In the genomic region with DNA sequence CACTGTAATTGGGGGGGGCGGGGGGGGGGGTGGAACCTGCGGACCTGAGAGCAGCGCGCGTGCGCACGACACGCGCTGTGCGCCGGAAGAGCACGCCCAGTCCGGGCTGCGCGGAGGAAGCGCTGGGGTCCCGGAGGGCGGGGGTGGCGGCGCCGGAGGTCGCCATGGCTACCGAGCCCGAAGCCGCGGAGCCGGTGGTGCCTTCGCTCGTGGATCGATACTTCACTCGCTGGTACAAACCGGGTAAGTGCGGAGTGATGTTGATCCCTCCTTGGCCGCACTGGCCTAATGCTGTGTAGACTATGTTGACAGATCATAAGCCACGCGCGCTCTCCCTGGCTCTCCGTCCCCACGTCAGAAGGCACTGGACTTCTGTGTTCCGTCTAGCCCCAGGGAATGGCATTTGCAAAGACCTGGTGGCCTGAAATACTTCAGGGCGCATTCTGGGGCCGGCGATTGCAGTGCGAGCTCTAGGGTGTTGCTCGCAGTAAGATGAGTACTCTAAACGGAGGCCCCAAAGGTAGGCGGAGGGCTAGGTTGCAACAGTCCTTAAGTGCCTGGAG, we compare ENCODE assay signal across 1 cellular context.
TF ChIP-seq lines count a peak whose summit lies in the region.

A gene with protein sequence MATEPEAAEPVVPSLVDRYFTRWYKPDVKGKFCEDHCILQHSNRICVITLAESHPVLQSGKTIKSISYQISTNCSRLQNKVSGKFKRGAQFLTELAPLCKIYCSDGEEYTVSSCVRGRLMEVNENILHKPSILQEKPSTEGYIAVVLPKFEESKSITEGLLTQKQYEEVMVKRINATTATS (plus strand): TSS at position 78 of the 563 bp plus-strand sequence. CDS start 87 bp downstream, at position 165.

TF ChIP-seq in K562, 482 proteins besides CTCF, POLR2A, EP300 and RAD21 (continued from another document and continues in another):
- TF ChIP-seq, protein P1, sequence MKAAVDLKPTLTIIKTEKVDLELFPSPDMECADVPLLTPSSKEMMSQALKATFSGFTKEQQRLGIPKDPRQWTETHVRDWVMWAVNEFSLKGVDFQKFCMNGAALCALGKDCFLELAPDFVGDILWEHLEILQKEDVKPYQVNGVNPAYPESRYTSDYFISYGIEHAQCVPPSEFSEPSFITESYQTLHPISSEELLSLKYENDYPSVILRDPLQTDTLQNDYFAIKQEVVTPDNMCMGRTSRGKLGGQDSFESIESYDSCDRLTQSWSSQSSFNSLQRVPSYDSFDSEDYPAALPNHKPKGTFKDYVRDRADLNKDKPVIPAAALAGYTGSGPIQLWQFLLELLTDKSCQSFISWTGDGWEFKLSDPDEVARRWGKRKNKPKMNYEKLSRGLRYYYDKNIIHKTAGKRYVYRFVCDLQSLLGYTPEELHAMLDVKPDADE (conservative IDR thresholded peaks at IDR 0.05; ENCODE audit: control insufficient read depth, low read depth, low read length) = peak; percentile 74
- TF ChIP-seq TSC22D4 (tag; IDR thresholded peaks at IDR 0.05) = no peak
- TF ChIP-seq HDAC1 (IDR thresholded peaks at IDR 0.05) = peak in 1 of 2 experiments; percentile 96; a peak in 2 of 4 replicates
- TF ChIP-seq, protein P2, sequence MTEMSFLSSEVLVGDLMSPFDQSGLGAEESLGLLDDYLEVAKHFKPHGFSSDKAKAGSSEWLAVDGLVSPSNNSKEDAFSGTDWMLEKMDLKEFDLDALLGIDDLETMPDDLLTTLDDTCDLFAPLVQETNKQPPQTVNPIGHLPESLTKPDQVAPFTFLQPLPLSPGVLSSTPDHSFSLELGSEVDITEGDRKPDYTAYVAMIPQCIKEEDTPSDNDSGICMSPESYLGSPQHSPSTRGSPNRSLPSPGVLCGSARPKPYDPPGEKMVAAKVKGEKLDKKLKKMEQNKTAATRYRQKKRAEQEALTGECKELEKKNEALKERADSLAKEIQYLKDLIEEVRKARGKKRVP (CRISPR knock-in tag; IDR thresholded peaks at IDR 0.05) = peak; percentile 19; the same call in 1 of the 2 replicates
- TF ChIP-seq ETV5 (CRISPR knock-in tag; IDR thresholded peaks at IDR 0.05; ENCODE audit: low read depth) = 0 out of 2 replicates have a peak, but pooled peaks have one; percentile 47
- TF ChIP-seq, protein P3, sequence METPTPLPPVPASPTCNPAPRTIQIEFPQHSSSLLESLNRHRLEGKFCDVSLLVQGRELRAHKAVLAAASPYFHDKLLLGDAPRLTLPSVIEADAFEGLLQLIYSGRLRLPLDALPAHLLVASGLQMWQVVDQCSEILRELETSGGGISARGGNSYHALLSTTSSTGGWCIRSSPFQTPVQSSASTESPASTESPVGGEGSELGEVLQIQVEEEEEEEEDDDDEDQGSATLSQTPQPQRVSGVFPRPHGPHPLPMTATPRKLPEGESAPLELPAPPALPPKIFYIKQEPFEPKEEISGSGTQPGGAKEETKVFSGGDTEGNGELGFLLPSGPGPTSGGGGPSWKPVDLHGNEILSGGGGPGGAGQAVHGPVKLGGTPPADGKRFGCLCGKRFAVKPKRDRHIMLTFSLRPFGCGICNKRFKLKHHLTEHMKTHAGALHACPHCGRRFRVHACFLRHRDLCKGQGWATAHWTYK (CRISPR knock-in tag; IDR thresholded peaks at IDR 0.05) = peak; percentile 62; the same call in 1 of the 2 replicates
- 0 out of 2 replicates have a peak, but pooled peaks have one; percentile 38 for TF ChIP-seq SIN3B (IDR thresholded peaks at IDR 0.05; ENCODE audit: low read depth)
- peak; percentile 91 to 92 for TF ChIP-seq NRF1 (conservative IDR thresholded peaks at IDR 0.05 in 1 of 2, IDR thresholded peaks at IDR 0.05 in 1 of 2)
- peak in 1 of 2 experiments; percentile 15; a peak in 1 of 4 replicates for TF ChIP-seq FOXK2 (conservative IDR thresholded peaks at IDR 0.05 in 1 of 2, IDR thresholded peaks at IDR 0.05 in 1 of 2; ENCODE audit: low read depth in 2 of 2)
- no peak for TF ChIP-seq NR2C2 (CRISPR knock-in tag; IDR thresholded peaks at IDR 0.05)
- peak; percentile 90; the same call in 1 of the 2 replicates for TF ChIP-seq NR2C2 (tag; IDR thresholded peaks at IDR 0.05)
- TF ChIP-seq PHF8 (IDR thresholded peaks at IDR 0.05; ENCODE audit: borderline replicate concordance, low read length) = peak; percentile 61; the same call in 1 of the 2 replicates
- peak; percentile 60; the same call in 1 of the 2 replicates for TF ChIP-seq KLF1 (tag; IDR thresholded peaks at IDR 0.05)
- TF ChIP-seq, protein P4, sequence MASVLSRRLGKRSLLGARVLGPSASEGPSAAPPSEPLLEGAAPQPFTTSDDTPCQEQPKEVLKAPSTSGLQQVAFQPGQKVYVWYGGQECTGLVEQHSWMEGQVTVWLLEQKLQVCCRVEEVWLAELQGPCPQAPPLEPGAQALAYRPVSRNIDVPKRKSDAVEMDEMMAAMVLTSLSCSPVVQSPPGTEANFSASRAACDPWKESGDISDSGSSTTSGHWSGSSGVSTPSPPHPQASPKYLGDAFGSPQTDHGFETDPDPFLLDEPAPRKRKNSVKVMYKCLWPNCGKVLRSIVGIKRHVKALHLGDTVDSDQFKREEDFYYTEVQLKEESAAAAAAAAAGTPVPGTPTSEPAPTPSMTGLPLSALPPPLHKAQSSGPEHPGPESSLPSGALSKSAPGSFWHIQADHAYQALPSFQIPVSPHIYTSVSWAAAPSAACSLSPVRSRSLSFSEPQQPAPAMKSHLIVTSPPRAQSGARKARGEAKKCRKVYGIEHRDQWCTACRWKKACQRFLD (CRISPR knock-in tag; IDR thresholded peaks at IDR 0.05) = peak; percentile 42; the same call in 1 of the 2 replicates
- TF ChIP-seq, protein P5, sequence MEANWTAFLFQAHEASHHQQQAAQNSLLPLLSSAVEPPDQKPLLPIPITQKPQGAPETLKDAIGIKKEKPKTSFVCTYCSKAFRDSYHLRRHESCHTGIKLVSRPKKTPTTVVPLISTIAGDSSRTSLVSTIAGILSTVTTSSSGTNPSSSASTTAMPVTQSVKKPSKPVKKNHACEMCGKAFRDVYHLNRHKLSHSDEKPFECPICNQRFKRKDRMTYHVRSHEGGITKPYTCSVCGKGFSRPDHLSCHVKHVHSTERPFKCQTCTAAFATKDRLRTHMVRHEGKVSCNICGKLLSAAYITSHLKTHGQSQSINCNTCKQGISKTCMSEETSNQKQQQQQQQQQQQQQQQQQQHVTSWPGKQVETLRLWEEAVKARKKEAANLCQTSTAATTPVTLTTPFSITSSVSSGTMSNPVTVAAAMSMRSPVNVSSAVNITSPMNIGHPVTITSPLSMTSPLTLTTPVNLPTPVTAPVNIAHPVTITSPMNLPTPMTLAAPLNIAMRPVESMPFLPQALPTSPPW (CRISPR knock-in tag; IDR thresholded peaks at IDR 0.05) = peak; percentile 74
- TF ChIP-seq, protein P6, sequence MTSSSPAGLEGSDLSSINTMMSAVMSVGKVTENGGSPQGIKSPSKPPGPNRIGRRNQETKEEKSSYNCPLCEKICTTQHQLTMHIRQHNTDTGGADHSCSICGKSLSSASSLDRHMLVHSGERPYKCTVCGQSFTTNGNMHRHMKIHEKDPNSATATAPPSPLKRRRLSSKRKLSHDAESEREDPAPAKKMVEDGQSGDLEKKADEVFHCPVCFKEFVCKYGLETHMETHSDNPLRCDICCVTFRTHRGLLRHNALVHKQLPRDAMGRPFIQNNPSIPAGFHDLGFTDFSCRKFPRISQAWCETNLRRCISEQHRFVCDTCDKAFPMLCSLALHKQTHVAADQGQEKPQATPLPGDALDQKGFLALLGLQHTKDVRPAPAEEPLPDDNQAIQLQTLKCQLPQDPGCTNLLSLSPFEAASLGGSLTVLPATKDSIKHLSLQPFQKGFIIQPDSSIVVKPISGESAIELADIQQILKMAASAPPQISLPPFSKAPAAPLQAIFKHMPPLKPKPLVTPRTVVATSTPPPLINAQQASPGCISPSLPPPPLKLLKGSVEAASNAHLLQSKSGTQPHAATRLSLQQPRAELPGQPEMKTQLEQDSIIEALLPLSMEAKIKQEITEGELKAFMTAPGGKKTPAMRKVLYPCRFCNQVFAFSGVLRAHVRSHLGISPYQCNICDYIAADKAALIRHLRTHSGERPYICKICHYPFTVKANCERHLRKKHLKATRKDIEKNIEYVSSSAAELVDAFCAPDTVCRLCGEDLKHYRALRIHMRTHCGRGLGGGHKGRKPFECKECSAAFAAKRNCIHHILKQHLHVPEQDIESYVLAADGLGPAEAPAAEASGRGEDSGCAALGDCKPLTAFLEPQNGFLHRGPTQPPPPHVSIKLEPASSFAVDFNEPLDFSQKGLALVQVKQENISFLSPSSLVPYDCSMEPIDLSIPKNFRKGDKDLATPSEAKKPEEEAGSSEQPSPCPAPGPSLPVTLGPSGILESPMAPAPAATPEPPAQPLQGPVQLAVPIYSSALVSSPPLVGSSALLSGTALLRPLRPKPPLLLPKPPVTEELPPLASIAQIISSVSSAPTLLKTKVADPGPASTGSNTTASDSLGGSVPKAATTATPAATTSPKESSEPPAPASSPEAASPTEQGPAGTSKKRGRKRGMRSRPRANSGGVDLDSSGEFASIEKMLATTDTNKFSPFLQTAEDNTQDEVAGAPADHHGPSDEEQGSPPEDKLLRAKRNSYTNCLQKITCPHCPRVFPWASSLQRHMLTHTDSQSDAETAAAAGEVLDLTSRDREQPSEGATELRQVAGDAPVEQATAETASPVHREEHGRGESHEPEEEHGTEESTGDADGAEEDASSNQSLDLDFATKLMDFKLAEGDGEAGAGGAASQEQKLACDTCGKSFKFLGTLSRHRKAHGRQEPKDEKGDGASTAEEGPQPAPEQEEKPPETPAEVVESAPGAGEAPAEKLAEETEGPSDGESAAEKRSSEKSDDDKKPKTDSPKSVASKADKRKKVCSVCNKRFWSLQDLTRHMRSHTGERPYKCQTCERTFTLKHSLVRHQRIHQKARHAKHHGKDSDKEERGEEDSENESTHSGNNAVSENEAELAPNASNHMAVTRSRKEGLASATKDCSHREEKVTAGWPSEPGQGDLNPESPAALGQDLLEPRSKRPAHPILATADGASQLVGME (CRISPR knock-in tag; IDR thresholded peaks at IDR 0.05) = 0 out of 2 replicates have a peak, but pooled peaks have one; percentile 55
- TF ChIP-seq ATF1 (CRISPR knock-in tag; IDR thresholded peaks at IDR 0.05) = no peak
- peak; percentile 86 for TF ChIP-seq ATF1 (tag; IDR thresholded peaks at IDR 0.05)
- TF ChIP-seq, protein P7, sequence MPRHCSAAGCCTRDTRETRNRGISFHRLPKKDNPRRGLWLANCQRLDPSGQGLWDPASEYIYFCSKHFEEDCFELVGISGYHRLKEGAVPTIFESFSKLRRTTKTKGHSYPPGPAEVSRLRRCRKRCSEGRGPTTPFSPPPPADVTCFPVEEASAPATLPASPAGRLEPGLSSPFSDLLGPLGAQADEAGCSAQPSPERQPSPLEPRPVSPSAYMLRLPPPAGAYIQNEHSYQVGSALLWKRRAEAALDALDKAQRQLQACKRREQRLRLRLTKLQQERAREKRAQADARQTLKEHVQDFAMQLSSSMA (CRISPR knock-in tag; IDR thresholded peaks at IDR 0.05) = no peak
- peak; percentile 13; the same call in 1 of the 2 replicates for TF ChIP-seq HDAC2 (IDR thresholded peaks at IDR 0.05)
- TF ChIP-seq, protein P8, sequence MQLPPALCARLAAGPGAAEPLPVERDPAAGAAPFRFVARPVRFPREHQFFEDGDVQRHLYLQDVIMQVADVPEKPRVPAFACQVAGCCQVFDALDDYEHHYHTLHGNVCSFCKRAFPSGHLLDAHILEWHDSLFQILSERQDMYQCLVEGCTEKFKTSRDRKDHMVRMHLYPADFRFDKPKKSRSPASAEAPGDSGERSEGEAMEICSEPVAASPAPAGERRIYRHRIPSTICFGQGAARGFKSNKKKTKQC (CRISPR knock-in tag; IDR thresholded peaks at IDR 0.05) = peak; percentile 63; the same call in 1 of the 2 replicates
- TF ChIP-seq, protein P9, sequence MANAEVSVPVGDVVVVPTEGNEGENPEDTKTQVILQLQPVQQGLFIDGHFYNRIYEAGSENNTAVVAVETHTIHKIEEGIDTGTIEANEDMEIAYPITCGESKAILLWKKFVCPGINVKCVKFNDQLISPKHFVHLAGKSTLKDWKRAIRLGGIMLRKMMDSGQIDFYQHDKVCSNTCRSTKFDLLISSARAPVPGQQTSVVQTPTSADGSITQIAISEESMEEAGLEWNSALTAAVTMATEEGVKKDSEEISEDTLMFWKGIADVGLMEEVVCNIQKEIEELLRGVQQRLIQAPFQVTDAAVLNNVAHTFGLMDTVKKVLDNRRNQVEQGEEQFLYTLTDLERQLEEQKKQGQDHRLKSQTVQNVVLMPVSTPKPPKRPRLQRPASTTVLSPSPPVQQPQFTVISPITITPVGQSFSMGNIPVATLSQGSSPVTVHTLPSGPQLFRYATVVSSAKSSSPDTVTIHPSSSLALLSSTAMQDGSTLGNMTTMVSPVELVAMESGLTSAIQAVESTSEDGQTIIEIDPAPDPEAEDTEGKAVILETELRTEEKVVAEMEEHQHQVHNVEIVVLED (CRISPR knock-in tag; IDR thresholded peaks at IDR 0.05) = peak; percentile 10; the same call in 1 of the 2 replicates
- TF ChIP-seq KDM5B (IDR thresholded peaks at IDR 0.05; ENCODE audit: insufficient replicate concordance, low read depth, low read length) = peak; percentile 58
- peak; percentile 79; the same call in 1 of the 2 replicates for TF ChIP-seq BMI1 (IDR thresholded peaks at IDR 0.05; ENCODE audit: low read length)
- TF ChIP-seq ELF2 (CRISPR knock-in tag; IDR thresholded peaks at IDR 0.05) = peak; percentile 77
- TF ChIP-seq HNRNPLL (IDR thresholded peaks at IDR 0.05; ENCODE audit: low read depth, low read length, poor library complexity, severe bottlenecking) = peak; percentile 90
- TF ChIP-seq RFX1 (IDR thresholded peaks at IDR 0.05) = peak; percentile 95
- peak; percentile 83 to 93; a peak in 2 of 4 replicates for TF ChIP-seq MAZ (CRISPR knock-in tag; conservative IDR thresholded peaks at IDR 0.05 in 1 of 2, IDR thresholded peaks at IDR 0.05 in 1 of 2)
- TF ChIP-seq SPI1 (IDR thresholded peaks at IDR 0.05; ENCODE audit: borderline replicate concordance, low read depth, low read length) = peak; percentile 32
- 0 out of 2 replicates have a peak, but pooled peaks have one; percentile 28 for TF ChIP-seq ZNF23 (CRISPR knock-in tag; IDR thresholded peaks at IDR 0.05)
- TF ChIP-seq ZFP36 (IDR thresholded peaks at IDR 0.05; ENCODE audit: low read depth, low read length, partially characterized antibody) = peak; percentile 16
- TF ChIP-seq, protein P10, sequence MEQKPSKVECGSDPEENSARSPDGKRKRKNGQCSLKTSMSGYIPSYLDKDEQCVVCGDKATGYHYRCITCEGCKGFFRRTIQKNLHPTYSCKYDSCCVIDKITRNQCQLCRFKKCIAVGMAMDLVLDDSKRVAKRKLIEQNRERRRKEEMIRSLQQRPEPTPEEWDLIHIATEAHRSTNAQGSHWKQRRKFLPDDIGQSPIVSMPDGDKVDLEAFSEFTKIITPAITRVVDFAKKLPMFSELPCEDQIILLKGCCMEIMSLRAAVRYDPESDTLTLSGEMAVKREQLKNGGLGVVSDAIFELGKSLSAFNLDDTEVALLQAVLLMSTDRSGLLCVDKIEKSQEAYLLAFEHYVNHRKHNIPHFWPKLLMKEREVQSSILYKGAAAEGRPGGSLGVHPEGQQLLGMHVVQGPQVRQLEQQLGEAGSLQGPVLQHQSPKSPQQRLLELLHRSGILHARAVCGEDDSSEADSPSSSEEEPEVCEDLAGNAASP (IDR thresholded peaks at IDR 0.05) = no peak
- peak; percentile 94 for TF ChIP-seq GABPA (tag; conservative IDR thresholded peaks at IDR 0.05; ENCODE audit: low read depth)
- TF ChIP-seq, protein P11, sequence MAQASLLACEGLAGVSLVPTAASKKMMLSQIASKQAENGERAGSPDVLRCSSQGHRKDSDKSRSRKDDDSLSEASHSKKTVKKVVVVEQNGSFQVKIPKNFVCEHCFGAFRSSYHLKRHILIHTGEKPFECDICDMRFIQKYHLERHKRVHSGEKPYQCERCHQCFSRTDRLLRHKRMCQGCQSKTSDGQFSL (CRISPR knock-in tag; IDR thresholded peaks at IDR 0.05) = peak; percentile 82
- TF ChIP-seq, protein P11 (tag; IDR thresholded peaks at IDR 0.05) = no peak; a peak in 2 of 4 replicates
- no peak for TF ChIP-seq ZNF354B (CRISPR knock-in tag; IDR thresholded peaks at IDR 0.05)
- TF ChIP-seq NR2F6 (CRISPR knock-in tag; IDR thresholded peaks at IDR 0.05) = peak; percentile 53; the same call in 1 of the 2 replicates
